1 cellular context compared by ENCODE assay signal in the genomic region with DNA sequence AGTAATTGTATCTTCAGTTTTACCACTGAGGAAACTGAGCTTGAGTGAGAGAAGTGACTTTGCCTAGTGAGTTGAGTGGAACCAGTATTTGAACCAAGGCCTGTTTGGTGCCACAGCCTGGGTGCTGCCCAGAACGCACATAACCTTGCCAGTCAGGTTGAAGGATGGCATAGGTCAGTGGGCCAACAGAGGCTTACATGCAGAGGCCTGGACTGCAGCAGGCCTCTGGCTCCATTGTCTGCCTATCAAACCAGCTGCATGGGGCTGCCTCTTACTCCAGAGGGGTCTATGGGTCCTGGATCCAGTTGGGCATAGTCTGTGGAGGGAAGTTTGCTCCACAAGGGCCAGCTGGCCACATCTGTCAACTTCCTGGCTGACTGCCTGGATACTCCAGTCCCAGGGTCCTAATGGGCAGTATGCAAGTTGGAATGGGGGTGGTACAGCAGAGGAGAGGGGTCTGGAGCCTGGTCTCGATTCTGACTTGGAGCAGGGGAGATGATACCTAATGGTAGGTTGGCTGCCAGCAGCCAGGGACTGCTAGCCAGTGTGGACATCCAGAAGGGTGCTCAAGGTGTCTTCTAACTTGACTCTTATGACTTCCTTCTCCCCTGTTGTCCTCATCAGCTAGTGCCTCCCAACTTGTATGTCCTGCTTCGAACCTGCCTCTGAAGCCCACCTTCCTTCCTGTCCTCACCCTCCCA.
TF ChIP-seq lines count a peak whose summit lies in the region.

No MANE protein-coding gene starts in this region.

TF ChIP-seq in H1, 55 proteins besides CTCF, POLR2A, EP300 and RAD21:
- no peak for TF ChIP-seq SUZ12 (IDR thresholded peaks at IDR 0.05; ENCODE audit: low read length)
- no peak for TF ChIP-seq HDAC2 (IDR thresholded peaks at IDR 0.05; ENCODE audit: borderline replicate concordance in 1 of 2, low read depth in 2 of 2, low read length in 2 of 2)
- no peak for TF ChIP-seq GABPA (IDR thresholded peaks at IDR 0.05; ENCODE audit: borderline replicate concordance, insufficient read depth, low read length)
- TF ChIP-seq BCL11A (IDR thresholded peaks at IDR 0.05; ENCODE audit: low read depth in 2 of 2, low read length in 2 of 2) = no peak
- TF ChIP-seq SIX5 (IDR thresholded peaks at IDR 0.05; ENCODE audit: low read depth, low read length) = no peak
- TF ChIP-seq TAF1 (IDR thresholded peaks at IDR 0.05; ENCODE audit: low read depth, low read length) = no peak
- TF ChIP-seq HDAC6 (IDR thresholded peaks at IDR 0.05; ENCODE audit: low read depth, low read length) = no peak
- TF ChIP-seq EZH2 (IDR thresholded peaks at IDR 0.05; ENCODE audit: low read depth, low read length, severe bottlenecking) = no peak
- TF ChIP-seq, protein P1, sequence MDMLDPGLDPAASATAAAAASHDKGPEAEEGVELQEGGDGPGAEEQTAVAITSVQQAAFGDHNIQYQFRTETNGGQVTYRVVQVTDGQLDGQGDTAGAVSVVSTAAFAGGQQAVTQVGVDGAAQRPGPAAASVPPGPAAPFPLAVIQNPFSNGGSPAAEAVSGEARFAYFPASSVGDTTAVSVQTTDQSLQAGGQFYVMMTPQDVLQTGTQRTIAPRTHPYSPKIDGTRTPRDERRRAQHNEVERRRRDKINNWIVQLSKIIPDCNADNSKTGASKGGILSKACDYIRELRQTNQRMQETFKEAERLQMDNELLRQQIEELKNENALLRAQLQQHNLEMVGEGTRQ (IDR thresholded peaks at IDR 0.05; ENCODE audit: low read length) = no peak
- no peak for TF ChIP-seq POLR2AphosphoS5 (IDR thresholded peaks at IDR 0.05; ENCODE audit: low read depth, low read length)
- TF ChIP-seq JUND (IDR thresholded peaks at IDR 0.05; ENCODE audit: low read length) = no peak
- no peak for TF ChIP-seq CHD2 (IDR thresholded peaks at IDR 0.05; ENCODE audit: low read length)
- TF ChIP-seq, protein P2, sequence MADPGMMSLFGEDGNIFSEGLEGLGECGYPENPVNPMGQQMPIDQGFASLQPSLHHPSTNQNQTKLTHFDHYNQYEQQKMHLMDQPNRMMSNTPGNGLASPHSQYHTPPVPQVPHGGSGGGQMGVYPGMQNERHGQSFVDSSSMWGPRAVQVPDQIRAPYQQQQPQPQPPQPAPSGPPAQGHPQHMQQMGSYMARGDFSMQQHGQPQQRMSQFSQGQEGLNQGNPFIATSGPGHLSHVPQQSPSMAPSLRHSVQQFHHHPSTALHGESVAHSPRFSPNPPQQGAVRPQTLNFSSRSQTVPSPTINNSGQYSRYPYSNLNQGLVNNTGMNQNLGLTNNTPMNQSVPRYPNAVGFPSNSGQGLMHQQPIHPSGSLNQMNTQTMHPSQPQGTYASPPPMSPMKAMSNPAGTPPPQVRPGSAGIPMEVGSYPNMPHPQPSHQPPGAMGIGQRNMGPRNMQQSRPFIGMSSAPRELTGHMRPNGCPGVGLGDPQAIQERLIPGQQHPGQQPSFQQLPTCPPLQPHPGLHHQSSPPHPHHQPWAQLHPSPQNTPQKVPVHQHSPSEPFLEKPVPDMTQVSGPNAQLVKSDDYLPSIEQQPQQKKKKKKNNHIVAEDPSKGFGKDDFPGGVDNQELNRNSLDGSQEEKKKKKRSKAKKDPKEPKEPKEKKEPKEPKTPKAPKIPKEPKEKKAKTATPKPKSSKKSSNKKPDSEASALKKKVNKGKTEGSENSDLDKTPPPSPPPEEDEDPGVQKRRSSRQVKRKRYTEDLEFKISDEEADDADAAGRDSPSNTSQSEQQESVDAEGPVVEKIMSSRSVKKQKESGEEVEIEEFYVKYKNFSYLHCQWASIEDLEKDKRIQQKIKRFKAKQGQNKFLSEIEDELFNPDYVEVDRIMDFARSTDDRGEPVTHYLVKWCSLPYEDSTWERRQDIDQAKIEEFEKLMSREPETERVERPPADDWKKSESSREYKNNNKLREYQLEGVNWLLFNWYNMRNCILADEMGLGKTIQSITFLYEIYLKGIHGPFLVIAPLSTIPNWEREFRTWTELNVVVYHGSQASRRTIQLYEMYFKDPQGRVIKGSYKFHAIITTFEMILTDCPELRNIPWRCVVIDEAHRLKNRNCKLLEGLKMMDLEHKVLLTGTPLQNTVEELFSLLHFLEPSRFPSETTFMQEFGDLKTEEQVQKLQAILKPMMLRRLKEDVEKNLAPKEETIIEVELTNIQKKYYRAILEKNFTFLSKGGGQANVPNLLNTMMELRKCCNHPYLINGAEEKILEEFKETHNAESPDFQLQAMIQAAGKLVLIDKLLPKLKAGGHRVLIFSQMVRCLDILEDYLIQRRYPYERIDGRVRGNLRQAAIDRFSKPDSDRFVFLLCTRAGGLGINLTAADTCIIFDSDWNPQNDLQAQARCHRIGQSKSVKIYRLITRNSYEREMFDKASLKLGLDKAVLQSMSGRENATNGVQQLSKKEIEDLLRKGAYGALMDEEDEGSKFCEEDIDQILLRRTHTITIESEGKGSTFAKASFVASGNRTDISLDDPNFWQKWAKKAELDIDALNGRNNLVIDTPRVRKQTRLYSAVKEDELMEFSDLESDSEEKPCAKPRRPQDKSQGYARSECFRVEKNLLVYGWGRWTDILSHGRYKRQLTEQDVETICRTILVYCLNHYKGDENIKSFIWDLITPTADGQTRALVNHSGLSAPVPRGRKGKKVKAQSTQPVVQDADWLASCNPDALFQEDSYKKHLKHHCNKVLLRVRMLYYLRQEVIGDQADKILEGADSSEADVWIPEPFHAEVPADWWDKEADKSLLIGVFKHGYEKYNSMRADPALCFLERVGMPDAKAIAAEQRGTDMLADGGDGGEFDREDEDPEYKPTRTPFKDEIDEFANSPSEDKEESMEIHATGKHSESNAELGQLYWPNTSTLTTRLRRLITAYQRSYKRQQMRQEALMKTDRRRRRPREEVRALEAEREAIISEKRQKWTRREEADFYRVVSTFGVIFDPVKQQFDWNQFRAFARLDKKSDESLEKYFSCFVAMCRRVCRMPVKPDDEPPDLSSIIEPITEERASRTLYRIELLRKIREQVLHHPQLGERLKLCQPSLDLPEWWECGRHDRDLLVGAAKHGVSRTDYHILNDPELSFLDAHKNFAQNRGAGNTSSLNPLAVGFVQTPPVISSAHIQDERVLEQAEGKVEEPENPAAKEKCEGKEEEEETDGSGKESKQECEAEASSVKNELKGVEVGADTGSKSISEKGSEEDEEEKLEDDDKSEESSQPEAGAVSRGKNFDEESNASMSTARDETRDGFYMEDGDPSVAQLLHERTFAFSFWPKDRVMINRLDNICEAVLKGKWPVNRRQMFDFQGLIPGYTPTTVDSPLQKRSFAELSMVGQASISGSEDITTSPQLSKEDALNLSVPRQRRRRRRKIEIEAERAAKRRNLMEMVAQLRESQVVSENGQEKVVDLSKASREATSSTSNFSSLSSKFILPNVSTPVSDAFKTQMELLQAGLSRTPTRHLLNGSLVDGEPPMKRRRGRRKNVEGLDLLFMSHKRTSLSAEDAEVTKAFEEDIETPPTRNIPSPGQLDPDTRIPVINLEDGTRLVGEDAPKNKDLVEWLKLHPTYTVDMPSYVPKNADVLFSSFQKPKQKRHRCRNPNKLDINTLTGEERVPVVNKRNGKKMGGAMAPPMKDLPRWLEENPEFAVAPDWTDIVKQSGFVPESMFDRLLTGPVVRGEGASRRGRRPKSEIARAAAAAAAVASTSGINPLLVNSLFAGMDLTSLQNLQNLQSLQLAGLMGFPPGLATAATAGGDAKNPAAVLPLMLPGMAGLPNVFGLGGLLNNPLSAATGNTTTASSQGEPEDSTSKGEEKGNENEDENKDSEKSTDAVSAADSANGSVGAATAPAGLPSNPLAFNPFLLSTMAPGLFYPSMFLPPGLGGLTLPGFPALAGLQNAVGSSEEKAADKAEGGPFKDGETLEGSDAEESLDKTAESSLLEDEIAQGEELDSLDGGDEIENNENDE (IDR thresholded peaks at IDR 0.05; ENCODE audit: insufficient replicate concordance, low read length) = no peak
- TF ChIP-seq CBX5 (IDR thresholded peaks at IDR 0.05; ENCODE audit: low read depth, low read length) = no peak
- no peak for TF ChIP-seq KDM1A (IDR thresholded peaks at IDR 0.05; ENCODE audit: borderline replicate concordance, low read length)
- TF ChIP-seq TCF12 (IDR thresholded peaks at IDR 0.05; ENCODE audit: low read depth, low read length) = no peak
- TF ChIP-seq NRF1 (IDR thresholded peaks at IDR 0.05; ENCODE audit: low read depth, low read length) = no peak
TF ChIP-seq in H1: peak in this region for 0.
